In genomic region chr20:57408536-57409233, GRCh38 we compare ENCODE assay signal across 20 cellular contexts. TPM values are rescaled to one million over a fixed set of nuclear protein-coding genes. Genes with fewer than 3 reads are reported as not detected.
DNase-seq lines count a peak whose midpoint lies in the region; ATAC-seq and TF ChIP-seq lines count a peak whose summit lies in the region.
"Had no signal": no experiment of that assay in that cellular context is flagged by ENCODE, and none has a peak within 500 bp of the region (broad histone marks: within the 10 kb centered on the region; RNA-seq: fewer than 3 reads in every experiment).

No MANE protein-coding gene starts in this region.

- no peak overlapping the region for H2BK120ac ChIP-seq in neuronal stem cell (ENCODE audit: low read depth, low read length)

- peak overlapping the region; percentile 61 for H2BK12ac ChIP-seq in neuronal stem cell (ENCODE audit: low read length)

- H3K4me1 Mint-ChIP-seq in natural killer cell: peaks cover 42 to 82% of the 10 kb centered on the region in 2 donors
- H3K4me1 Mint-ChIP-seq in natural killer cell treated with Interleukin-12 subunit alpha and Interleukin-12 subunit beta and Interleukin-15 and Interleukin-18, amount 100 ng/mL, for 72 hours (ENCODE audit: low read depth in 2 of 2): peaks cover 25 to 30% of the 10 kb centered on the region in 2 donors
- peaks cover 5% of the 10 kb centered on the region for H3K4me1 Mint-ChIP-seq in glutamatergic neuron (ENCODE audit: low read depth, unreplicated experiment)

- H3K27ac Mint-ChIP-seq in natural killer cell (peak overlapping the region; percentile 42 to 54), glutamatergic neuron (ENCODE audit: unreplicated experiment) (no peak overlapping the region)
- no peak overlapping the region for H3K27ac Mint-ChIP-seq in natural killer cell treated with Interleukin-12 subunit alpha and Interleukin-12 subunit beta and Interleukin-15 and Interleukin-18, amount 100 ng/mL, for 72 hours
- H3K27ac Mint-ChIP-seq: activated CD8-positive, alpha-beta T cell treated with anti-CD3 and anti-CD28 coated beads, Interleukin-2, amount 10 ng/mL, durations not matched to agents 7 days and 5 days had no signal

- peak overlapping the region; percentile 49 for H3K23ac ChIP-seq in neuronal stem cell (ENCODE audit: low read depth, low read length, poor library complexity)

- H3K4me3 Mint-ChIP-seq in natural killer cell (peak overlapping the region; percentile 62), glutamatergic neuron (ENCODE audit: unreplicated experiment) (no peak overlapping the region)
- H3K4me3 Mint-ChIP-seq in natural killer cell treated with Interleukin-12 subunit alpha and Interleukin-12 subunit beta and Interleukin-15 and Interleukin-18, amount 100 ng/mL, for 72 hours: no peak overlapping the region
- H3K4me3 Mint-ChIP-seq: activated CD8-positive, alpha-beta T cell treated with anti-CD3 and anti-CD28 coated beads, Interleukin-2, amount 10 ng/mL, durations not matched to agents 7 days and 5 days; activated T-cell treated with anti-CD3 and anti-CD28 coated beads, Interleukin-2, amount 50 U/mL, for 24 hours; CD4-positive, alpha-beta memory T cell had no signal

- H4K20me1 ChIP-seq in PC-9 (ENCODE audit: insufficient read depth): no peaks in the 10 kb centered on the region; the same call in 1 of the 2 replicates

- H3K79me2 ChIP-seq in PC-9 (ENCODE audit: low read depth): no peaks in the 10 kb centered on the region

- peak overlapping the region; percentile 6 for H2BK5ac ChIP-seq in neuronal stem cell (ENCODE audit: low read length)

- CTCF ChIA-PET in PC-9 (lab: Charles Lee): no interaction called here

- H3K79me1 ChIP-seq in neuronal stem cell (ENCODE audit: low read depth, low read length): peaks cover 8% of the 10 kb centered on the region

- no peak overlapping the region for H3K14ac ChIP-seq in neuronal stem cell (ENCODE audit: low read length)

- no peak overlapping the region for H3K9ac ChIP-seq in neuronal stem cell (ENCODE audit: low read depth, low read length, poor library complexity)

- TF ChIP-seq CTCF in natural killer cell (IDR thresholded peaks at IDR 0.05) (no peak), PC-9 (conservative IDR thresholded peaks at IDR 0.05) (no peak), glutamatergic neuron (IDR thresholded peaks at IDR 0.05; ENCODE audit: partially characterized antibody, unreplicated experiment) (no peak), WERI-Rb-1 (IDR thresholded peaks at IDR 0.05; ENCODE audit: low read depth, low read length) (no peak)

- no peak overlapping the region for H3K4me2 ChIP-seq in PC-9
- H3K4me2 ChIP-seq in neuronal stem cell (ENCODE audit: insufficient read depth, low read length, poor library complexity, severe bottlenecking): no peak overlapping the region

- no CpG with 5 or more reads among the region's 29 CpGs for WGBS in neuronal stem cell (ENCODE audit: extremely low coverage in 2 of 2, insufficient read length in 2 of 2, insufficient replicate concordance in 1 of 2), 2 donors

- H3K36me3 Mint-ChIP-seq in natural killer cell (no peaks in the 10 kb centered on the region), glutamatergic neuron (ENCODE audit: unreplicated experiment) (no peaks in the 10 kb centered on the region)
- no peaks in the 10 kb centered on the region for H3K36me3 Mint-ChIP-seq in natural killer cell treated with Interleukin-12 subunit alpha and Interleukin-12 subunit beta and Interleukin-15 and Interleukin-18, amount 100 ng/mL, for 72 hours

- no peak overlapping the region for H2BK15ac ChIP-seq in neuronal stem cell (ENCODE audit: low read length)

- H3K27me3 ChIP-seq in PC-9 (ENCODE audit: insufficient read depth, low read depth): no peaks in the 10 kb centered on the region
- H3K27me3 ChIP-seq in neuronal stem cell (ENCODE audit: control insufficient read depth in 3 of 3, insufficient read depth in 3 of 3, low read depth in 1 of 3, low read length in 3 of 3): no peaks in the 10 kb centered on the region
- H3K27me3 ChIP-seq in WERI-Rb-1 (ENCODE audit: insufficient read depth, low read depth, severe bottlenecking): no peaks in the 10 kb centered on the region
- H3K27me3 ChIP-seq: left lung, neutrophil had no signal

- H3K4me1 ChIP-seq in PC-9 (replicated peaks; ENCODE audit: insufficient read depth) (no peaks in the 10 kb centered on the region), neuronal stem cell (ENCODE audit: control insufficient read depth in 2 of 2, insufficient read depth in 1 of 2, low read depth in 1 of 2, low read length in 2 of 2) (peaks cover 11 to 13% of the 10 kb centered on the region in 2 donors)

- H3K9me3 ChIP-seq in PC-9 (ENCODE audit: insufficient read depth, low read depth) (no peaks in the 10 kb centered on the region), neuronal stem cell (replicated peaks in 1 of 2; ENCODE audit: control insufficient read depth in 2 of 2, insufficient read depth in 1 of 2, low read depth in 1 of 2, low read length in 2 of 2) (no peaks in the 10 kb centered on the region), WERI-Rb-1 (ENCODE audit: severe bottlenecking) (no peaks in the 10 kb centered on the region)
- H3K9me3 ChIP-seq: left lung, neutrophil had no signal

- intact Hi-C loops in natural killer cell (cut with micrococcal nuclease) (no loop called here), PC-9 (cut with micrococcal nuclease; ENCODE audit: unreplicated experiment) (no loop called here)

- H3K18ac ChIP-seq in neuronal stem cell (ENCODE audit: low read length): peak overlapping the region; percentile 60

- H3K36me3 ChIP-seq in PC-9 (ENCODE audit: low read depth) (no peaks in the 10 kb centered on the region), neuronal stem cell (replicated peaks in 1 of 2; ENCODE audit: control insufficient read depth in 2 of 2, insufficient read depth in 2 of 2, low read length in 2 of 2) (peaks cover 21 to 59% of the 10 kb centered on the region in 2 donors), WERI-Rb-1 (peaks cover 46% of the 10 kb centered on the region)

- H4K91ac ChIP-seq in neuronal stem cell (ENCODE audit: low read depth, low read length, poor library complexity): no peak overlapping the region

- no peaks in the 10 kb centered on the region for H3K27me3 Mint-ChIP-seq in natural killer cell (ENCODE audit: low read depth in 2 of 2)
- H3K27me3 Mint-ChIP-seq in natural killer cell treated with Interleukin-12 subunit alpha and Interleukin-12 subunit beta and Interleukin-15 and Interleukin-18, amount 100 ng/mL, for 72 hours: no peaks in the 10 kb centered on the region
- H3K27me3 Mint-ChIP-seq in glutamatergic neuron (ENCODE audit: unreplicated experiment): peaks cover 3% of the 10 kb centered on the region
- H3K27me3 Mint-ChIP-seq: activated T-cell treated with anti-CD3 and anti-CD28 coated beads, Interleukin-2, amount 50 U/mL, for 24 hours; CD4-positive, alpha-beta memory T cell had no signal

- POLR2A ChIA-PET in PC-9 (lab: Charles Lee; ENCODE audit: unreplicated experiment): no interaction called here

- H4K8ac ChIP-seq in neuronal stem cell (ENCODE audit: low read depth, low read length): no peak overlapping the region

- no peak overlapping the region for H2AFZ ChIP-seq in PC-9
- no peak overlapping the region for H2AFZ ChIP-seq in neuronal stem cell (ENCODE audit: low read length)

- H3K27ac ChIP-seq in PC-9 (no peak overlapping the region), neuronal stem cell (replicated peaks; ENCODE audit: low read length) (no peak overlapping the region), WERI-Rb-1 (no peak overlapping the region)
- H3K27ac ChIP-seq: left lung had no signal

- no peaks in the 10 kb centered on the region for H3K9me2 ChIP-seq in PC-9 (ENCODE audit: insufficient read depth)

- peak overlapping the region; percentile 3 for H2AK5ac ChIP-seq in neuronal stem cell (ENCODE audit: low read depth, low read length)

- H3K9me3 Mint-ChIP-seq in natural killer cell (no peaks in the 10 kb centered on the region), glutamatergic neuron (ENCODE audit: unreplicated experiment) (peaks cover 3% of the 10 kb centered on the region)
- no peaks in the 10 kb centered on the region for H3K9me3 Mint-ChIP-seq in natural killer cell treated with Interleukin-12 subunit alpha and Interleukin-12 subunit beta and Interleukin-15 and Interleukin-18, amount 100 ng/mL, for 72 hours
- H3K9me3 Mint-ChIP-seq: activated T-cell treated with anti-CD3 and anti-CD28 coated beads, Interleukin-2, amount 50 U/mL, for 24 hours had no signal

- DNase-seq in natural killer cell: no peak
- no peak for DNase-seq in natural killer cell treated with Interleukin-12 subunit alpha and Interleukin-12 subunit beta and Interleukin-15 and Interleukin-18, amount 100 ng/mL, for 72 hours (ENCODE audit: low spot score)
- DNase-seq in PC-9: no peak
- DNase-seq in neuronal stem cell (ENCODE audit: low spot score): no peak
- no peak for DNase-seq in glutamatergic neuron
- no peak for DNase-seq in GM19238 (ENCODE audit: insufficient read length, low spot score)
- no peak for DNase-seq in NCI-H1436 (lab: John Stamatoyannopoulos, UW)
- DNase-seq in WERI-Rb-1: no peak
- DNase-seq: activated CD8-positive, alpha-beta T cell treated with anti-CD3 and anti-CD28 coated beads, Interleukin-2, amount 10 ng/mL, durations not matched to agents 7 days and 5 days; activated naive CD4-positive, alpha-beta T cell treated with Interleukin-2 at 50 U/mL for 16 hours; activated T-cell treated with anti-CD3 and anti-CD28 coated beads, Interleukin-2, amount 50 U/mL, for 24 hours; DMS79 treated with DMSO at 0.1 percent for 48 hours; H7; NK-92 treated with Interleukin-12 subunit alpha and Interleukin-12 subunit beta, amount 100 ng/mL, for 24 hours; retina; RPMI8226 had no signal

- TSS peak; percentile 19 for BruUV-seq in PC-9 (replicated peaks; lab: Mats Ljungman, UMichigan)

- no peak overlapping the region for H3K4ac ChIP-seq in neuronal stem cell (ENCODE audit: low read length)

- ATAC-seq in natural killer cell: no peak
- ATAC-seq in natural killer cell treated with Interleukin-12 subunit alpha and Interleukin-12 subunit beta and Interleukin-15 and Interleukin-18, amount 100 ng/mL, for 72 hours: no peak
- ATAC-seq: activated CD4-positive, CD25-positive, alpha-beta regulatory T cell treated with anti-CD3 and anti-CD28 coated beads, Interleukin-2, amount 50 U/mL, for 24 hours; activated CD8-positive, alpha-beta T cell treated with anti-CD3 and anti-CD28 coated beads, Interleukin-2, amount 10 ng/mL, durations not matched to agents 7 days and 5 days; left lung had no signal

- no peak overlapping the region for H3K4me3 ChIP-seq in PC-9
- no peak overlapping the region for H3K4me3 ChIP-seq in neuronal stem cell (ENCODE audit: low read length in 2 of 2)
- no peak overlapping the region for H3K4me3 ChIP-seq in WERI-Rb-1 (ENCODE audit: low read depth, low read length)
- H3K4me3 ChIP-seq: left lung had no signal

- no peaks in the 10 kb centered on the region for H3F3A ChIP-seq in PC-9 (ENCODE audit: insufficient read depth, low read depth)

RNA-seq across cellular contexts. Expression of gene RBM38, which starts 17.5 kb away (rescaled TPM):
- total RNA-seq in natural killer cell (100 to 1,000 TPM; 217 to 392 (median 264) TPM), PC-9 (2021) (19.3 and 25.6 TPM in 2 replicates), glutamatergic neuron (ENCODE audit: unreplicated experiment) (16.6 TPM)
- total RNA-seq in natural killer cell treated with Interleukin-12 subunit alpha and Interleukin-12 subunit beta and Interleukin-15 and Interleukin-18, amount 100 ng/mL, for 72 hours: 10 to 100 TPM; 18.3 to 29.2 TPM
- 38.4 TPM for polyA plus RNA-seq in neuronal stem cell (2013, experiment 1 of 2)
- 40.3 TPM for polyA plus RNA-seq in neuronal stem cell (2013, experiment 2 of 2)

RNA-seq across cellular contexts. Expression of gene RAE1, which starts 57.6 kb away (rescaled TPM):
- total RNA-seq in natural killer cell: 10 to 100 TPM; 50.3 to 66.8 (median 52.5) TPM
- total RNA-seq in natural killer cell treated with Interleukin-12 subunit alpha and Interleukin-12 subunit beta and Interleukin-15 and Interleukin-18, amount 100 ng/mL, for 72 hours: 10 to 100 TPM; 43.6 to 86.0 TPM
- 26.1 and 38.4 TPM in 2 replicates for total RNA-seq in PC-9 (2021)
- 21.8 TPM for polyA plus RNA-seq in neuronal stem cell (2013, experiment 1 of 2)
- polyA plus RNA-seq in neuronal stem cell (2013, experiment 2 of 2): 21.8 TPM
- total RNA-seq in glutamatergic neuron (ENCODE audit: unreplicated experiment): 28.3 TPM

Comparison
In these comparisons a context has a peak if more than half of its experiments do, and no peak if none do; other contexts are left out.
1. H3K27ac Mint-ChIP-seq: peak in natural killer cell (2 of 2); none in natural killer cell treated with Interleukin-12 subunit alpha and Interleukin-12 subunit beta and Interleukin-15 and Interleukin-18, amount 100 ng/mL, for 72 hours (0 of 2) and glutamatergic neuron (single experiment).